12 cellular contexts compared by ENCODE assay signal in the genomic region with DNA sequence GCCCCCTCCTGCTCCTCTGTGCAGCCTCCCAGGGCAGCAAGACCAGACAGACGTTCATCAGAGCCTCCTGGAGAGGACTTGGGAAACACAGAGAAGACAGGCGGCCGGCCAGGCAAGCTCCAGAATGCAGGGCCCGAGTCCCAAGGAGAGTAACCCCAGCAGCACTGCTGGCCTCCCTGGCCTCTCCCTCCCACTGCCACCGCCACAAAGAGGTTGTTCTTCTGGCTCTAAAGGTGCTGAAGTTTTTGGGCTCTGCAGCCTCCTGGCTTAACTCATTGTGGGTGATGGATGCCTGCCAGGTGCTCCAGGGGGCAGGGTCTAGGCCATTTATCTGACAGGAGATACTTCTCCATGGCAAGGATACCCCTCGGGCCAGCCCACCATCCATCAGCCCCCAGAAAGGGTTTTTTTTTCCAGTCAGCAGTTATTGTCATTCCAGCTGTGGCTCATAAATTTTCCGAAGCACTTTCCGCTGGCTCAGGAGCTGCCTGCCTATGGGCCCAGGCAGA. TPM values are rescaled to one million over a fixed set of nuclear protein-coding genes. Genes with fewer than 3 reads are reported as not detected.
A peak's percentile ranks its signal among the peaks of the same experiment; 100 is the strongest.
DNase-seq lines count a peak whose midpoint lies in the region; ATAC-seq and TF ChIP-seq lines count a peak whose summit lies in the region.
"Had no signal": no experiment of that assay in that cellular context is flagged by ENCODE, and none has a peak within 500 bp of the region (broad histone marks: within the 10 kb centered on the region; RNA-seq: fewer than 3 reads in every experiment).

No MANE protein-coding gene starts in this region.

- peaks cover 18% of the 10 kb centered on the region for H3K4me1 Mint-ChIP-seq in Calu3 (ENCODE audit: low read depth, unreplicated experiment)

- intact Hi-C loops in Right ventricle myocardium inferior (cut with DNase I) (no loop called here), cardiac septum (cut with DNase I) (no loop called here), left ventricle myocardium superior (cut with micrococcal nuclease) (no loop called here), prostate gland (cut with DNase I) (no loop called here), Calu3 (cut with micrococcal nuclease; ENCODE audit: unreplicated experiment) (no loop called here)

- peaks cover 10% of the 10 kb centered on the region for H3K4me1 ChIP-seq in prostate gland (replicated peaks)

- H3K4me3 ChIP-seq in prostate gland = no peak overlapping the region

- ATAC-seq in Right ventricle myocardium inferior (peak; percentile 53), left ventricle myocardium superior (peak; percentile 50)

- no peak for TF ChIP-seq POLR2A in prostate gland (IDR thresholded peaks at IDR 0.05)

- 22% methylated on average over 8 of the region's 8 CpGs for WGBS in prostate gland

- TF ChIP-seq CTCF in prostate gland (IDR thresholded peaks at IDR 0.05) (no peak), Calu3 (IDR thresholded peaks at IDR 0.05; ENCODE audit: unreplicated experiment) (no peak)

- no peaks in the 10 kb centered on the region for H3K27me3 ChIP-seq in prostate gland (replicated peaks; ENCODE audit: insufficient read depth)
- H3K27me3 ChIP-seq: brain microvascular endothelial cell had no signal

- CTCF ChIA-PET in Calu3 (lab: Charles Lee) = no interaction called here

- no TSS peak for BruUV-seq in Calu3 (replicated peaks; lab: Mats Ljungman, UMichigan)

- no peak for DNase-seq in Right ventricle myocardium inferior (ENCODE audit: missing footprints)
- DNase-seq in cardiac septum (ENCODE audit: low spot score) = no peak
- peak; percentile 63 for DNase-seq in left ventricle myocardium superior
- no peak for DNase-seq in prostate gland (ENCODE audit: low spot score)
- DNase-seq in 8988T = no peak
- DNase-seq in activated effector memory CD4-positive, alpha-beta T cell treated with Interleukin-2 at 50 U/mL for 16 hours = no peak
- DNase-seq in iPS-NIHi7 (ENCODE audit: extremely low spot score) = no peak
- DNase-seq in Calu3 = no peak
- DNase-seq: activated CD8-positive, alpha-beta memory T cell treated with anti-CD3 and anti-CD28 coated beads, Interleukin-2, amount 50 U/mL, for 48 hours; DMS79 treated with DMSO at 0.1 percent for 48 hours; NCI-H2029 had no signal

- no peaks in the 10 kb centered on the region for H3K27me3 Mint-ChIP-seq in Calu3 (ENCODE audit: unreplicated experiment)

- H3K27ac ChIP-seq in prostate gland = peak overlapping the region; percentile 59 to 66
- H3K27ac ChIP-seq: brain microvascular endothelial cell had no signal

- H3K9me3 ChIP-seq in prostate gland = no peaks in the 10 kb centered on the region

- H3K36me3 Mint-ChIP-seq in Calu3 (ENCODE audit: insufficient read depth, unreplicated experiment) = peaks cover 22% of the 10 kb centered on the region

- no peaks in the 10 kb centered on the region for H3K36me3 ChIP-seq in prostate gland

- H3K4me3 Mint-ChIP-seq in Calu3 (ENCODE audit: low read depth, unreplicated experiment) = no peak overlapping the region

- no peak overlapping the region for H3K27ac Mint-ChIP-seq in Calu3 (ENCODE audit: unreplicated experiment)

- no peaks in the 10 kb centered on the region for H3K9me3 Mint-ChIP-seq in Calu3 (ENCODE audit: low read depth, unreplicated experiment)

RNA-seq across cellular contexts. Expression of a gene that starts 32.0 kb away (rescaled TPM):
- total RNA-seq in Right ventricle myocardium inferior = 86.7 TPM
- 59.6 TPM for total RNA-seq in cardiac septum
- 86.3 TPM for total RNA-seq in left ventricle myocardium superior
- 10 to 100 TPM; 29.0 to 43.1 TPM for total RNA-seq in prostate gland
- total RNA-seq in Calu3 (2022) = 38.1 and 49.0 TPM in 2 replicates
